In the genomic region with DNA sequence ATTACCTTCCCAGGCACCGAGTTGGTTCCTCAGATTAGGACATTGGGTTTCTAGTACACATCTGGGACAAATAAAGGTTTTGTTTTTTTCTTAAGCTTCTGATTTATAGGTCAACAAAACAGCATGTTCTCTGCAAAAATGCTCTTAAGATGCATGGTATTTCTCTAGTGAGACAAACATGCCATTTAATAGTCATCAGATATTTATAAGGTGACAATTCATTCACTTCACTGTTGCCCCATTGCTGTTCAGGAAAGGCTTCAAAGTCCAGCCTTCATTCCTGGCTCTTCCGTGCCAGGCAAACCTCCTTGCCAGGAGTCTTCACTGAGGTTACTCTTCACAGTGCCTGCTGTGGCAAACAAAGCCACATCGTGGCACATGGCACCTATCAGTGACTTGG, we compare ENCODE assay signal across 1 cellular context.
TF ChIP-seq lines count a peak whose summit lies in the region.

No MANE protein-coding gene starts in this region.

TF ChIP-seq in A549, 52 proteins besides CTCF, POLR2A, EP300 and RAD21 (continued from another document):
- TF ChIP-seq REST (IDR thresholded peaks at IDR 0.05) (no peak), TFCP2L1 (CRISPR knock-in tag; IDR thresholded peaks at IDR 0.05) (no peak), FOSL2 (IDR thresholded peaks at IDR 0.05) (no peak), FOSL2 (CRISPR knock-in tag; IDR thresholded peaks at IDR 0.05) (no peak)
